Comparison of ENCODE assay signal across 9 cellular contexts in the genomic region with DNA sequence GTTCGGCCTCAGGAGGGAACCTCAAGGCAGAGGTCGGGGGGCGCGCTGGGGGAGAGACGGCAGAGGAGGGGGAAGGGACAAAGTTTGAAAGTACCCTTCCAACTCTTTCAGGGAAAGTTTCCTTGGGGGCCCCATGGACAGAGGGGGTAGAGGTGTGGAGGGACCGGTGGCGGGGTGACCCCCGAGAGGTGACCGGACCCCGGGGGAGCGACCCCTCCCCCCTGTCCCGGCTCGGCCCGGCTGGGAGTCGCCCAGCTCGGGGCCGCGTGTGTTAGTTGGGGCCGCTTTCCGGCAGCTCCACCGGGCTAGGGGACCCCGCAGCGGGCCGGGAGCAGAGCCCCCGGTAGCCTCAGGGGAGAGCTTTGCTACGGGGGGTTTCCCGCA. TPM values are rescaled to one million over a fixed set of nuclear protein-coding genes. Genes with fewer than 3 reads are reported as not detected.
DNase-seq lines count a peak whose midpoint lies in the region; ATAC-seq and TF ChIP-seq lines count a peak whose summit lies in the region.
"Had no signal": no experiment of that assay in that cellular context is flagged by ENCODE, and none has a peak within 500 bp of the region (broad histone marks: within the 10 kb centered on the region; RNA-seq: fewer than 3 reads in every experiment).

No MANE protein-coding gene starts in this region.

- H3K27me3 Mint-ChIP-seq in GM23338 (ENCODE audit: insufficient read depth, low read depth, poor library complexity) (peaks cover 61% of the 10 kb centered on the region), glutamatergic neuron (ENCODE audit: unreplicated experiment) (peaks cover 8% of the 10 kb centered on the region)

- H3K27me3 ChIP-seq in GM23338 (ENCODE audit: insufficient read depth), result peaks cover 75% of the 10 kb centered on the region
- H3K27me3 ChIP-seq in WERI-Rb-1 (ENCODE audit: insufficient read depth, low read depth, severe bottlenecking), result peaks cover 8% of the 10 kb centered on the region
- H3K27me3 ChIP-seq in skeletal muscle tissue (ENCODE audit: control insufficient read depth in 3 of 3, insufficient read depth in 3 of 3, low read length in 3 of 3), result peaks cover 0 to 4% (median 0%) of the 10 kb centered on the region in 3 donors

- TF ChIP-seq CTCF in GM23338 (conservative IDR thresholded peaks at IDR 0.05; ENCODE audit: low read depth in 2 of 2), result no peak
- TF ChIP-seq CTCF in WERI-Rb-1 (IDR thresholded peaks at IDR 0.05; ENCODE audit: low read depth, low read length), result no peak
- no peak for TF ChIP-seq CTCF in glutamatergic neuron (IDR thresholded peaks at IDR 0.05; ENCODE audit: partially characterized antibody, unreplicated experiment)

- H2AFZ ChIP-seq in GM23338, result peak overlapping the region; percentile 92; the same call in 1 of the 2 replicates

- DNase-seq in GM23338 (ENCODE audit: low spot score) (peak; percentile 27), WERI-Rb-1 (no peak), glutamatergic neuron (peak; percentile 39), GDM1 (lab: John Stamatoyannopoulos, UW) (no peak), SIG-M5 (lab: John Stamatoyannopoulos, UW) (no peak), hypothalamus (lab: John Stamatoyannopoulos, UW) (no peak)

- H3K27ac ChIP-seq in GM23338 (ENCODE audit: low read depth) (no peak overlapping the region), WERI-Rb-1 (peak overlapping the region; percentile 70), skeletal muscle tissue (ENCODE audit: low read depth, low read length) (no peak overlapping the region)

- H3K36me3 ChIP-seq in GM23338 (ENCODE audit: insufficient read depth) (no peaks in the 10 kb centered on the region), WERI-Rb-1 (no peaks in the 10 kb centered on the region), skeletal muscle tissue (ENCODE audit: control insufficient read depth in 3 of 3, insufficient read depth in 3 of 3, low read length in 3 of 3) (no peaks in the 10 kb centered on the region)

- H3K27ac Mint-ChIP-seq in GM23338 (no peak overlapping the region), glutamatergic neuron (ENCODE audit: unreplicated experiment) (peak overlapping the region; percentile 89)

- H3K4me1 ChIP-seq in GM23338 (ENCODE audit: insufficient read depth) (peaks cover 25% of the 10 kb centered on the region), skeletal muscle tissue (ENCODE audit: control insufficient read depth in 3 of 3, insufficient read depth in 3 of 3, low read length in 3 of 3) (peaks cover 26 to 38% (median 37%) of the 10 kb centered on the region in 3 donors)

- H3F3A ChIP-seq in GM23338 (replicated peaks; ENCODE audit: low read depth), result peaks cover 20% of the 10 kb centered on the region

- H3K79me2 ChIP-seq in GM23338 (replicated peaks; ENCODE audit: insufficient read depth), result 0 out of 2 replicates have a peak, but pooled peaks cover 6% of the 10 kb centered on the region

- H3K9ac ChIP-seq in skeletal muscle tissue (ENCODE audit: low read depth in 1 of 3, low read length in 3 of 3), result peak overlapping the region; percentile 51 to 97 (median 70)

- no peaks in the 10 kb centered on the region for H3K9me3 ChIP-seq in WERI-Rb-1 (ENCODE audit: severe bottlenecking)
- H3K9me3 ChIP-seq in skeletal muscle tissue (ENCODE audit: control insufficient read depth in 3 of 3, low read length in 3 of 3), result no peaks in the 10 kb centered on the region

- peak overlapping the region; percentile 100 for H3K4me2 ChIP-seq in GM23338

- H4K20me1 ChIP-seq in GM23338 (replicated peaks; ENCODE audit: insufficient read depth), result no peaks in the 10 kb centered on the region; the same call in 1 of the 2 replicates

- H3K9me2 ChIP-seq in GM23338 (ENCODE audit: insufficient read depth), result no peaks in the 10 kb centered on the region

- H3K4me3 Mint-ChIP-seq in GM23338, result peak overlapping the region; percentile 86
- H3K4me3 Mint-ChIP-seq in glutamatergic neuron (ENCODE audit: unreplicated experiment), result peak overlapping the region; percentile 88

- ATAC-seq in GM23338, result no peak
- no peak for ATAC-seq in GM18909 (IDR thresholded peaks at IDR 0.05; ENCODE audit: poor library complexity, unreplicated experiment)

- peak overlapping the region; percentile 86 for H3K4me3 ChIP-seq in GM23338
- peak overlapping the region; percentile 53 for H3K4me3 ChIP-seq in WERI-Rb-1 (ENCODE audit: low read depth, low read length)
- H3K4me3 ChIP-seq in skeletal muscle tissue (ENCODE audit: low read length in 3 of 3), result peak overlapping the region in 2 of 3 donors; percentile 91 to 93

- H3K36me3 Mint-ChIP-seq in GM23338 (ENCODE audit: low read depth) (no peaks in the 10 kb centered on the region), glutamatergic neuron (ENCODE audit: unreplicated experiment) (no peaks in the 10 kb centered on the region)

- H3K9me3 Mint-ChIP-seq in GM23338 (no peaks in the 10 kb centered on the region; the same call in 2 of the 3 replicates), glutamatergic neuron (ENCODE audit: unreplicated experiment) (peaks cover 10% of the 10 kb centered on the region)

- H3K4me1 Mint-ChIP-seq in GM23338 (peaks cover 28% of the 10 kb centered on the region), glutamatergic neuron (ENCODE audit: low read depth, unreplicated experiment) (peaks cover 14% of the 10 kb centered on the region)

TF ChIP-seq in GM23338, 12 proteins besides CTCF, POLR2A, EP300 and RAD21:
- no peak for TF ChIP-seq NANOG (IDR thresholded peaks at IDR 0.05; ENCODE audit: borderline replicate concordance)
- no peak for TF ChIP-seq ZNF114 (CRISPR knock-in tag; IDR thresholded peaks at IDR 0.05)
- TF ChIP-seq EZH2 (IDR thresholded peaks at IDR 0.05; ENCODE audit: low read depth, unreplicated experiment), result no peak
- no peak for TF ChIP-seq JUNB (IDR thresholded peaks at IDR 0.05; ENCODE audit: unreplicated experiment)
- TF ChIP-seq, protein P1, sequence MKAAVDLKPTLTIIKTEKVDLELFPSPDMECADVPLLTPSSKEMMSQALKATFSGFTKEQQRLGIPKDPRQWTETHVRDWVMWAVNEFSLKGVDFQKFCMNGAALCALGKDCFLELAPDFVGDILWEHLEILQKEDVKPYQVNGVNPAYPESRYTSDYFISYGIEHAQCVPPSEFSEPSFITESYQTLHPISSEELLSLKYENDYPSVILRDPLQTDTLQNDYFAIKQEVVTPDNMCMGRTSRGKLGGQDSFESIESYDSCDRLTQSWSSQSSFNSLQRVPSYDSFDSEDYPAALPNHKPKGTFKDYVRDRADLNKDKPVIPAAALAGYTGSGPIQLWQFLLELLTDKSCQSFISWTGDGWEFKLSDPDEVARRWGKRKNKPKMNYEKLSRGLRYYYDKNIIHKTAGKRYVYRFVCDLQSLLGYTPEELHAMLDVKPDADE (IDR thresholded peaks at IDR 0.05), result no peak
- TF ChIP-seq, protein P2, sequence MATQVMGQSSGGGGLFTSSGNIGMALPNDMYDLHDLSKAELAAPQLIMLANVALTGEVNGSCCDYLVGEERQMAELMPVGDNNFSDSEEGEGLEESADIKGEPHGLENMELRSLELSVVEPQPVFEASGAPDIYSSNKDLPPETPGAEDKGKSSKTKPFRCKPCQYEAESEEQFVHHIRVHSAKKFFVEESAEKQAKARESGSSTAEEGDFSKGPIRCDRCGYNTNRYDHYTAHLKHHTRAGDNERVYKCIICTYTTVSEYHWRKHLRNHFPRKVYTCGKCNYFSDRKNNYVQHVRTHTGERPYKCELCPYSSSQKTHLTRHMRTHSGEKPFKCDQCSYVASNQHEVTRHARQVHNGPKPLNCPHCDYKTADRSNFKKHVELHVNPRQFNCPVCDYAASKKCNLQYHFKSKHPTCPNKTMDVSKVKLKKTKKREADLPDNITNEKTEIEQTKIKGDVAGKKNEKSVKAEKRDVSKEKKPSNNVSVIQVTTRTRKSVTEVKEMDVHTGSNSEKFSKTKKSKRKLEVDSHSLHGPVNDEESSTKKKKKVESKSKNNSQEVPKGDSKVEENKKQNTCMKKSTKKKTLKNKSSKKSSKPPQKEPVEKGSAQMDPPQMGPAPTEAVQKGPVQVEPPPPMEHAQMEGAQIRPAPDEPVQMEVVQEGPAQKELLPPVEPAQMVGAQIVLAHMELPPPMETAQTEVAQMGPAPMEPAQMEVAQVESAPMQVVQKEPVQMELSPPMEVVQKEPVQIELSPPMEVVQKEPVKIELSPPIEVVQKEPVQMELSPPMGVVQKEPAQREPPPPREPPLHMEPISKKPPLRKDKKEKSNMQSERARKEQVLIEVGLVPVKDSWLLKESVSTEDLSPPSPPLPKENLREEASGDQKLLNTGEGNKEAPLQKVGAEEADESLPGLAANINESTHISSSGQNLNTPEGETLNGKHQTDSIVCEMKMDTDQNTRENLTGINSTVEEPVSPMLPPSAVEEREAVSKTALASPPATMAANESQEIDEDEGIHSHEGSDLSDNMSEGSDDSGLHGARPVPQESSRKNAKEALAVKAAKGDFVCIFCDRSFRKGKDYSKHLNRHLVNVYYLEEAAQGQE (IDR thresholded peaks at IDR 0.05; ENCODE audit: unreplicated experiment), result no peak

RNA-seq across cellular contexts. Expression of a gene that starts 3.2 kb away (rescaled TPM):
- 61.3 and 87.3 TPM in 2 replicates for total RNA-seq in GM23338 (2014; rRNA removed; shearing (Covaris generic))
- 36.8 and 39.1 TPM in 2 replicates for polyA plus RNA-seq in GM23338 (2016; fragmentation: Nextera tagmentation; extraction: Ambion mirVana)
- total RNA-seq in glutamatergic neuron (ENCODE audit: unreplicated experiment), result 11.9 TPM
- total RNA-seq in skeletal muscle tissue, result 9.9 TPM

RNA-seq across cellular contexts. Expression of a gene that starts 18.7 kb away (rescaled TPM):
- total RNA-seq in GM23338 (2014; rRNA removed; shearing (Covaris generic)), result 0.23 and 0.63 TPM in 2 replicates
- 0.36 TPM in 1 of 2 replicates, not detected in the other for polyA plus RNA-seq in GM23338 (2016; fragmentation: Nextera tagmentation; extraction: Ambion mirVana)
- total RNA-seq in glutamatergic neuron (ENCODE audit: unreplicated experiment) (not detected), skeletal muscle tissue (not detected)
- total RNA-seq: temporal lobe had no signal

RNA-seq across cellular contexts. Expression of a gene that starts 39.6 kb away (rescaled TPM):
- 13.0 and 13.6 TPM in 2 replicates for total RNA-seq in GM23338 (2014; rRNA removed; shearing (Covaris generic))
- polyA plus RNA-seq in GM23338 (2016; fragmentation: Nextera tagmentation; extraction: Ambion mirVana), result 14.0 and 14.1 TPM in 2 replicates
- total RNA-seq in glutamatergic neuron (ENCODE audit: unreplicated experiment) (26.7 TPM), skeletal muscle tissue (3.7 TPM)

RNA-seq across cellular contexts. Expression of a gene that starts 44.7 kb away (rescaled TPM):
- 420 and 459 TPM in 2 replicates for total RNA-seq in GM23338 (2014; rRNA removed; shearing (Covaris generic))
- polyA plus RNA-seq in GM23338 (2016; fragmentation: Nextera tagmentation; extraction: Ambion mirVana), result 430 and 466 TPM in 2 replicates
- total RNA-seq in glutamatergic neuron (ENCODE audit: unreplicated experiment) (526 TPM), skeletal muscle tissue (706 TPM)

Comparison
In these comparisons a context has a peak if more than half of its experiments do, and no peak if none do; other contexts are left out.
1. DNase-seq: peak in GM23338 (single experiment) and glutamatergic neuron (single experiment); none in WERI-Rb-1 (single experiment), GDM1 (single experiment), SIG-M5 (single experiment) and hypothalamus (0 of 51).
2. Peak in every context shown above with its lines, with median percentiles within 50 percentile points of each other: H3K4me3 ChIP-seq.